8 cellular contexts compared by ENCODE assay signal in the genomic region with DNA sequence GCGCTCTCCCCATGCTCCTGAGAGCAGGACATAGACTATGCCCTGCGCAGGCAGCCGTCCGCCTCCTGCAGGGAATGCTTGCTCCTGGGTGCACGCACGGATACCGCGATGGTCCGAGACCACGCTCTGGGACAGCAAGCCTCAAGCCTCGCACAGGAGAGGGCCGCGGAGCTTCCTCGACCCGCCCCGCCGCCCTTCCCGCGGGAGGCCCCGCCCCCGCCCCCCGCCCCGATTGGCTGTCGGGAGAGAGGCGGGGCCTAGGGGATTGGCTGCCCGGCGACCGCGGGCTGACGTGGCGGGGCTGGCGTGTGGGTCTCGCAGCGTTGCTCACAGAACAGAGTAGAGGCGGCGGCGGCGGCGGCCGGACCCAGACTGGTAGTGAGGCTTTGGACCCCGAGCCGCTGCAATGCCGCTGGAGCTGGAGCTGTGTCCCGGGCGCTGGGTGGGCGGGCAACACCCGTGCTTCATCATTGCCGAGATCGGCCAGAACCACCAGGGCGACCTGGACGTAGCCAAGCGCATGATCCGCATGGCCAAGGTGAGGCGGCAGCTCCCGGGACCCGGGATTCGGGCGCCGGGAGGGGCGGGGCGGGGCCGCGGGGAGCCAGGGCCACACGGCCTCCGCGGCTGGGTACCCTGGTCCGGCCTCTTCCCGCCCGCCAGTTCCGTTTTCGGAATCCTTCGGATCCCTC. TPM values are rescaled to one million over a fixed set of nuclear protein-coding genes. Genes with fewer than 3 reads are reported as not detected.
DNase-seq lines count a peak whose midpoint lies in the region; ATAC-seq and TF ChIP-seq lines count a peak whose summit lies in the region.

A gene with protein sequence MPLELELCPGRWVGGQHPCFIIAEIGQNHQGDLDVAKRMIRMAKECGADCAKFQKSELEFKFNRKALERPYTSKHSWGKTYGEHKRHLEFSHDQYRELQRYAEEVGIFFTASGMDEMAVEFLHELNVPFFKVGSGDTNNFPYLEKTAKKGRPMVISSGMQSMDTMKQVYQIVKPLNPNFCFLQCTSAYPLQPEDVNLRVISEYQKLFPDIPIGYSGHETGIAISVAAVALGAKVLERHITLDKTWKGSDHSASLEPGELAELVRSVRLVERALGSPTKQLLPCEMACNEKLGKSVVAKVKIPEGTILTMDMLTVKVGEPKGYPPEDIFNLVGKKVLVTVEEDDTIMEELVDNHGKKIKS (plus strand): TSS at position 330 of the 692 bp plus-strand sequence. CDS start 77 bp downstream, at position 407.

- H3K36me3 ChIP-seq in DND-41 (ENCODE audit: insufficient read depth, low read length) (peaks cover 8% of the 10 kb centered on the region), KOPT-K1 (ENCODE audit: insufficient read depth, low read length) (peaks cover 7% of the 10 kb centered on the region; the same call in 1 of the 2 replicates), esophagus squamous epithelium (peaks cover 0 to 15% (median 1%) of the 10 kb centered on the region in 3 donors)

- 0 to 1% methylated on average over 12 of the region's 72 CpGs for WGBS in esophagus squamous epithelium, 2 donors

- no peaks in the 10 kb centered on the region; the same call in 1 of the 2 replicates for H4K20me1 ChIP-seq in DND-41 (ENCODE audit: insufficient read depth, low read length)

- TF ChIP-seq CTCF in DND-41 (IDR thresholded peaks at IDR 0.05; ENCODE audit: borderline replicate concordance, extremely low read depth, low read length, poor library complexity, severe bottlenecking), result no peak
- no peak for TF ChIP-seq CTCF in esophagus squamous epithelium (IDR thresholded peaks at IDR 0.05)

- peaks cover 24% of the 10 kb centered on the region for H3K79me2 ChIP-seq in DND-41 (ENCODE audit: insufficient read depth, low read length)

- TF ChIP-seq POLR2A in esophagus squamous epithelium (IDR thresholded peaks at IDR 0.05), result peak in 3 of 4 donors; percentile 93 to 98 (median 95)

- ATAC-seq in DND-41 (ENCODE audit: insufficient read depth, low read depth) (peak; percentile 93), GM21825 (IDR thresholded peaks at IDR 0.05; ENCODE audit: unreplicated experiment) (peak; percentile 94)

- intact Hi-C loops in esophagus squamous epithelium (cut with DNase I), result no loop called here

- peak within 1 kb of the TSS; percentile 97 for H3K4me2 ChIP-seq in DND-41 (ENCODE audit: insufficient read depth, low read length)

- peak within 1 kb of the TSS; percentile 92 for H3K27ac ChIP-seq in DND-41 (ENCODE audit: low read length)
- peak within 1 kb of the TSS; percentile 47 for H3K27ac ChIP-seq in KOPT-K1 (ENCODE audit: low read depth, low read length, poor library complexity, severe bottlenecking)
- peak within 1 kb of the TSS; percentile 90 to 99 (median 96) for H3K27ac ChIP-seq in esophagus squamous epithelium

- H3K4me1 ChIP-seq in DND-41 (ENCODE audit: insufficient read depth, low read length), result peaks cover 27% of the 10 kb centered on the region
- peaks cover 7 to 39% (median 7%) of the 10 kb centered on the region in 3 donors for H3K4me1 ChIP-seq in esophagus squamous epithelium

- H3K27me3 ChIP-seq in DND-41 (ENCODE audit: insufficient read depth, low read length, poor library complexity) (no peaks in the 10 kb centered on the region), esophagus squamous epithelium (no peaks in the 10 kb centered on the region)

- DNase-seq in DND-41 (peak; percentile 90), RKO (ENCODE audit: low spot score) (peak; percentile 100), activated T-helper 1 cell treated with Interleukin-2 at 50 U/mL for 16 hours (ENCODE audit: low read depth) (peak; percentile 88), esophagus squamous epithelium (lab: John Stamatoyannopoulos, UW) (peak; percentile 71), myocyte (ENCODE audit: low read depth) (peak; percentile 91)
- DNase-seq in stimulated activated CD8-positive, alpha-beta memory T cell treated with anti-CD3 and anti-CD28 coated beads, Interleukin-7, amount 100 ng/mL, for 4 hours (ENCODE audit: low read depth in 2 of 2), result peak; percentile 81 to 90

- peak within 1 kb of the TSS; percentile 97 for H2AFZ ChIP-seq in DND-41 (ENCODE audit: low read depth, low read length)

- H3K9me3 ChIP-seq in DND-41 (ENCODE audit: insufficient read depth, low read length, severe bottlenecking) (no peaks in the 10 kb centered on the region), KOPT-K1 (ENCODE audit: insufficient read depth, low read length, poor library complexity, severe bottlenecking) (no peaks in the 10 kb centered on the region), esophagus squamous epithelium (no peaks in the 10 kb centered on the region)

- peak within 1 kb of the TSS; percentile 69 for H3K9ac ChIP-seq in DND-41 (ENCODE audit: low read depth, low read length)

- H3K4me3 ChIP-seq in DND-41 (ENCODE audit: low read depth in 1 of 2, low read length in 2 of 2), result peak within 1 kb of the TSS; percentile 36 to 63
- peak within 1 kb of the TSS; percentile 64 to 96 (median 82) for H3K4me3 ChIP-seq in esophagus squamous epithelium

RNA-seq across cellular contexts. Expression of the gene that starts here (rescaled TPM):
- total RNA-seq in esophagus squamous epithelium (10 to 100 TPM; 46.2 to 72.0 (median 58.4) TPM), myocyte (57.0 and 64.2 TPM in 2 replicates)
- polyA plus RNA-seq in myocyte (2012), result 83.3 TPM

Comparison
In these comparisons a context has a peak if more than half of its experiments do, and no peak if none do; other contexts are left out.
1. Peak in every context shown above with its lines: DNase-seq, ATAC-seq, H3K4me3 ChIP-seq and H3K27ac ChIP-seq.